ENCODE assay signal across 2 cellular contexts in genomic region chr1:153506386-153506785, GRCh38.
TF ChIP-seq lines count a peak whose summit lies in the region.

No MANE protein-coding gene starts in this region.

TF ChIP-seq in SK-N-SH, 30 proteins besides CTCF, POLR2A, EP300 and RAD21 (continued from another document):
- TF ChIP-seq PBX3 (IDR thresholded peaks at IDR 0.05): no peak
- no peak for TF ChIP-seq RXRA (IDR thresholded peaks at IDR 0.05; ENCODE audit: borderline replicate concordance, low read depth)
- TF ChIP-seq GATA2 (CRISPR knock-in tag; IDR thresholded peaks at IDR 0.05): no peak
- no peak for TF ChIP-seq RCOR1 (IDR thresholded peaks at IDR 0.05; ENCODE audit: low read length)
- TF ChIP-seq FOXM1 (IDR thresholded peaks at IDR 0.05; ENCODE audit: low read depth): no peak
- no peak for TF ChIP-seq FOXJ3 (CRISPR knock-in tag; IDR thresholded peaks at IDR 0.05)
- TF ChIP-seq TCF12 (IDR thresholded peaks at IDR 0.05): no peak
- no peak for TF ChIP-seq EZH2phosphoT487 (IDR thresholded peaks at IDR 0.05; ENCODE audit: borderline replicate concordance, low read depth)
- TF ChIP-seq CHD2 (IDR thresholded peaks at IDR 0.05; ENCODE audit: low read length, partially characterized antibody): no peak
- TF ChIP-seq, protein P1, sequence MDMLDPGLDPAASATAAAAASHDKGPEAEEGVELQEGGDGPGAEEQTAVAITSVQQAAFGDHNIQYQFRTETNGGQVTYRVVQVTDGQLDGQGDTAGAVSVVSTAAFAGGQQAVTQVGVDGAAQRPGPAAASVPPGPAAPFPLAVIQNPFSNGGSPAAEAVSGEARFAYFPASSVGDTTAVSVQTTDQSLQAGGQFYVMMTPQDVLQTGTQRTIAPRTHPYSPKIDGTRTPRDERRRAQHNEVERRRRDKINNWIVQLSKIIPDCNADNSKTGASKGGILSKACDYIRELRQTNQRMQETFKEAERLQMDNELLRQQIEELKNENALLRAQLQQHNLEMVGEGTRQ (IDR thresholded peaks at IDR 0.05; ENCODE audit: borderline replicate concordance, low read depth, low read length): no peak
- no peak for TF ChIP-seq TAF1 (IDR thresholded peaks at IDR 0.05; ENCODE audit: borderline replicate concordance, low read depth, low read length)
- TF ChIP-seq FOSL2 (IDR thresholded peaks at IDR 0.05; ENCODE audit: borderline replicate concordance, low read depth): no peak
- TF ChIP-seq ZBTB33 (IDR thresholded peaks at IDR 0.05; ENCODE audit: borderline replicate concordance, low read depth): no peak
- TF ChIP-seq, protein P2, sequence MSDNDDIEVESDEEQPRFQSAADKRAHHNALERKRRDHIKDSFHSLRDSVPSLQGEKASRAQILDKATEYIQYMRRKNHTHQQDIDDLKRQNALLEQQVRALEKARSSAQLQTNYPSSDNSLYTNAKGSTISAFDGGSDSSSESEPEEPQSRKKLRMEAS (IDR thresholded peaks at IDR 0.05; ENCODE audit: low read depth): no peak
- TF ChIP-seq GABPA (IDR thresholded peaks at IDR 0.05; ENCODE audit: low read depth): no peak

TF ChIP-seq in SK-N-SH treated with all-trans-retinoic acid at 6 μM for 48 hours, 23 proteins besides CTCF, POLR2A, EP300 and RAD21 (continued from another document):
- TF ChIP-seq, protein P3, sequence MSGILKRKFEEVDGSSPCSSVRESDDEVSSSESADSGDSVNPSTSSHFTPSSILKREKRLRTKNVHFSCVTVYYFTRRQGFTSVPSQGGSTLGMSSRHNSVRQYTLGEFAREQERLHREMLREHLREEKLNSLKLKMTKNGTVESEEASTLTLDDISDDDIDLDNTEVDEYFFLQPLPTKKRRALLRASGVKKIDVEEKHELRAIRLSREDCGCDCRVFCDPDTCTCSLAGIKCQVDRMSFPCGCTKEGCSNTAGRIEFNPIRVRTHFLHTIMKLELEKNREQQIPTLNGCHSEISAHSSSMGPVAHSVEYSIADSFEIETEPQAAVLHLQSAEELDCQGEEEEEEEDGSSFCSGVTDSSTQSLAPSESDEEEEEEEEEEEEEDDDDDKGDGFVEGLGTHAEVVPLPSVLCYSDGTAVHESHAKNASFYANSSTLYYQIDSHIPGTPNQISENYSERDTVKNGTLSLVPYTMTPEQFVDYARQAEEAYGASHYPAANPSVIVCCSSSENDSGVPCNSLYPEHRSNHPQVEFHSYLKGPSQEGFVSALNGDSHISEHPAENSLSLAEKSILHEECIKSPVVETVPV (CRISPR knock-in tag; IDR thresholded peaks at IDR 0.05): no peak
- TF ChIP-seq ISL1 (CRISPR knock-in tag; IDR thresholded peaks at IDR 0.05) (no peak), CSDC2 (CRISPR knock-in tag; IDR thresholded peaks at IDR 0.05) (no peak), CREB5 (CRISPR knock-in tag; IDR thresholded peaks at IDR 0.05; ENCODE audit: low read depth) (no peak), ARNTL (CRISPR knock-in tag; IDR thresholded peaks at IDR 0.05; ENCODE audit: borderline replicate concordance, low read depth) (no peak)
